ENCODE assay signal across 2 cellular contexts in the genomic region with DNA sequence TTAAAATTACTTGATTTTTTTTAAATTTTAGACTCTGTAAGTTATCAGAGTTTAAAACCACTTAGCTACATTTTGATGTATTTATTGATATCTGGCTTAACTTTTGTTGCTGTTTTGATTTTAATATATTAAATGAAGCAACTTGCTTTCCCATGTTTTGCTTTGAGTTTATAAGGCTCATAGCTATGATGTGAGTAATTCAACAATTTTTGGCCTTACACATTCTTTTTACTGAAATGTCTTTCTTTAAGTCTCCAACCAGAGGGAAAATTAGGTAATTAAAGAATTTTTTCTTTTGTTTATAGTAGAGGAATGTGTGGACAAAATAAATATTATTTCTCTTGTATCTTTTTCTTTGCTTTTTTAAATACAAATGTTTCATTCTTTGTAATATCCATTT.
TF ChIP-seq lines count a peak whose summit lies in the region.

No MANE protein-coding gene starts in this region.

TF ChIP-seq in IMR-90, 13 proteins besides CTCF, POLR2A, EP300 and RAD21 (continued from another document):
- TF ChIP-seq MXI1 (IDR thresholded peaks at IDR 0.05; ENCODE audit: borderline replicate concordance, low read depth, low read length) (no peak), ELK1 (IDR thresholded peaks at IDR 0.05; ENCODE audit: borderline replicate concordance, low read depth, low read length) (no peak), CHD1 (IDR thresholded peaks at IDR 0.05; ENCODE audit: low read depth, low read length) (no peak), MAFK (IDR thresholded peaks at IDR 0.05; ENCODE audit: low read depth, low read length) (no peak), NFE2L2 (IDR thresholded peaks at IDR 0.05; ENCODE audit: low read depth, low read length) (no peak), RCOR1 (IDR thresholded peaks at IDR 0.05; ENCODE audit: insufficient replicate concordance, low read length) (no peak), CEBPB (IDR thresholded peaks at IDR 0.05; ENCODE audit: low read depth, low read length) (no peak), SMC3 (IDR thresholded peaks at IDR 0.05; ENCODE audit: low read depth, low read length) (no peak), USF2 (IDR thresholded peaks at IDR 0.05; ENCODE audit: low read depth, low read length) (no peak), RFX5 (IDR thresholded peaks at IDR 0.05; ENCODE audit: low read depth, low read length) (no peak)

TF ChIP-seq in HEK293T, 16 proteins besides CTCF, POLR2A, EP300 and RAD21 (continued from another document):
- TF ChIP-seq, protein P1, sequence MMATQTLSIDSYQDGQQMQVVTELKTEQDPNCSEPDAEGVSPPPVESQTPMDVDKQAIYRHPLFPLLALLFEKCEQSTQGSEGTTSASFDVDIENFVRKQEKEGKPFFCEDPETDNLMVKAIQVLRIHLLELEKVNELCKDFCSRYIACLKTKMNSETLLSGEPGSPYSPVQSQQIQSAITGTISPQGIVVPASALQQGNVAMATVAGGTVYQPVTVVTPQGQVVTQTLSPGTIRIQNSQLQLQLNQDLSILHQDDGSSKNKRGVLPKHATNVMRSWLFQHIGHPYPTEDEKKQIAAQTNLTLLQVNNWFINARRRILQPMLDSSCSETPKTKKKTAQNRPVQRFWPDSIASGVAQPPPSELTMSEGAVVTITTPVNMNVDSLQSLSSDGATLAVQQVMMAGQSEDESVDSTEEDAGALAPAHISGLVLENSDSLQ (IDR thresholded peaks at IDR 0.05), result no peak
- TF ChIP-seq HDGF (IDR thresholded peaks at IDR 0.05; ENCODE audit: borderline replicate concordance), result no peak
- no peak for TF ChIP-seq L3MBTL2 (conservative IDR thresholded peaks at IDR 0.05)
- TF ChIP-seq NFRKB (IDR thresholded peaks at IDR 0.05), result no peak
- TF ChIP-seq FOXM1 (IDR thresholded peaks at IDR 0.05; ENCODE audit: borderline replicate concordance), result no peak
- no peak for TF ChIP-seq ELF4 (IDR thresholded peaks at IDR 0.05)
- no peak for TF ChIP-seq FOXA1 (IDR thresholded peaks at IDR 0.05)
- no peak for TF ChIP-seq ARNT (IDR thresholded peaks at IDR 0.05)
- no peak for TF ChIP-seq LEF1 (IDR thresholded peaks at IDR 0.05; ENCODE audit: borderline replicate concordance)
